31 cellular contexts compared by ENCODE assay signal in the genomic region with DNA sequence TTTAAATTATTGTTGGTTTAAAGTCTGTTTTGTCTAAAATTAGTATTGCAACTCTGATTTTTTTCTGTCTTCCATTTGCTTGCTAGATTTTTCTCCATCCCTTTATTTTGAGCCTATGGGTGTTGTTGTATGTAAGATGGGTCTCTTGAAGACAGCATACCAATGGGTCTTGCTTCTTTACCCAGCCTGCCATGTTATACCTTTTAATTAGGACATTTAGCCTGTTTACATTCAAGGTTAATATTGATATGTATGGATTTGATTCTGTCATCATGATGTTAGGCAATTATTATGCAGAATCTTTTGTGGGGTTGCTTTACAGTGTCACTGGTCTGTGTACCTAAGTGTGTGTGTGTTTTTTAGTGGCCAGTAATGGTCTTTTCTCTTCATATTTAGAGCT.
"Had no signal": no experiment of that assay in that cellular context is flagged by ENCODE, and none has a peak within 500 bp of the region (broad histone marks: within the 10 kb centered on the region; RNA-seq: fewer than 3 reads in every experiment).

No MANE protein-coding gene starts in this region.

- DNase-seq: activated effector memory CD4-positive, alpha-beta T cell treated with anti-CD3 and anti-CD28 coated beads, Interleukin-2, amount 50 U/mL, for 16 hours; activated effector memory CD4-positive, alpha-beta T cell treated with Interleukin-2 at 50 U/mL for 16 hours; activated gamma-delta T cell; activated gamma-delta T cell treated with Interleukin-2 at 50 U/mL for 16 hours; activated naive CD4-positive, alpha-beta T cell; activated naive CD4-positive, alpha-beta T cell treated with anti-CD3 and anti-CD28 coated beads for 36 hours; activated naive CD4-positive, alpha-beta T cell treated with anti-CD3 and anti-CD28 coated beads, Interleukin-2, amount 10 ng/mL, durations not matched to agents 7 days and 5 days; activated naive CD4-positive, alpha-beta T cell treated with anti-CD3 and anti-CD28 coated beads, Interleukin-2, amount 50 U/mL, for 16 hours; activated naive CD4-positive, alpha-beta T cell treated with Interleukin-2 at 50 U/mL for 16 hours; activated naive CD8-positive, alpha-beta T cell treated with anti-CD3 and anti-CD28 coated beads for 36 hours; activated naive CD8-positive, alpha-beta T cell treated with anti-CD3 and anti-CD28 coated beads, Interleukin-2, amount 10 ng/mL, durations not matched to agents 7 days and 5 days; activated naive CD8-positive, alpha-beta T cell treated with anti-CD3 and anti-CD28 coated beads, Interleukin-2, amount 50 U/mL, for 24 hours; activated T-cell treated with anti-CD3 and anti-CD28 coated beads, Interleukin-2, amount 50 U/mL, for 1 hour; activated T-cell treated with anti-CD3 and anti-CD28 coated beads, Interleukin-2, amount 50 U/mL, for 24 hours; activated T-cell treated with anti-CD3 and anti-CD28 coated beads, Interleukin-2, amount 50 U/mL, for 4 hours; activated T-cell treated with anti-CD3 and anti-CD28 coated beads, Interleukin-2, amount 50 U/mL, for 48 hours; activated T-cell treated with anti-CD3 and anti-CD28 coated beads, Interleukin-2, amount 50 U/mL, for 72 hours; adrenal gland; amniotic stem cell; amygdala; anterior cingulate cortex; aorta; brain microvascular endothelial cell; caudate nucleus; central memory CD4-positive, alpha-beta T cell; cerebellar nuclear complex had no signal

- H3K27ac ChIP-seq: adrenal gland, ascending aorta, brain microvascular endothelial cell, breast epithelium, cardiac muscle cell had no signal

- H3K36me3 ChIP-seq: adrenal gland, ascending aorta, brain microvascular endothelial cell, breast epithelium, cardiac muscle cell had no signal

- ATAC-seq: activated naive CD4-positive, alpha-beta T cell treated with anti-CD3 and anti-CD28 coated beads, Interleukin-2, amount 50 U/mL, for 72 hours; activated naive CD8-positive, alpha-beta T cell treated with anti-CD3 and anti-CD28 coated beads, Interleukin-2, amount 50 U/mL, for 24 hours; activated T-cell treated with anti-CD3 and anti-CD28 coated beads, Interleukin-2, amount 50 U/mL, for 4 hours; activated T-cell treated with anti-CD3 and anti-CD28 coated beads, Interleukin-2, amount 50 U/mL, for 72 hours; activated T-helper 17 cell treated with anti-CD3 and anti-CD28 coated beads, Interleukin-2, amount 50 U/mL, for 72 hours had no signal

- H3K27me3 ChIP-seq: adrenal gland, ascending aorta, brain microvascular endothelial cell, breast epithelium, cardiac muscle cell had no signal

- H3K4me3 ChIP-seq: adrenal gland, ascending aorta, breast epithelium, cardiac muscle cell had no signal

- H3K9me3 ChIP-seq: adrenal gland, ascending aorta, breast epithelium had no signal

- H3K4me1 ChIP-seq: adrenal gland, breast epithelium had no signal
